Comparison of ENCODE assay signal across 7 cellular contexts in genomic region chr14:95318399-95318834, GRCh38. TPM values are rescaled to one million over a fixed set of nuclear protein-coding genes. Genes with fewer than 3 reads are reported as not detected.
DNase-seq lines count a peak whose midpoint lies in the region; ATAC-seq, FAIRE-seq and TF ChIP-seq lines count a peak whose summit lies in the region.

No MANE protein-coding gene starts in this region.

- no peak overlapping the region for H3K4ac ChIP-seq in H9 (ENCODE audit: low read depth, low read length)

- H3K27me3 Mint-ChIP-seq in H9 (ENCODE audit: low read depth) (peaks cover 61% of the 10 kb centered on the region), WTC11 (ENCODE audit: low read depth) (peaks cover 35% of the 10 kb centered on the region)
- no peaks in the 10 kb centered on the region for H3K27me3 Mint-ChIP-seq in stimulated activated naive B cell treated with anti-CD40 and anti-IgM and Interleukin-4, amounts not matched to agents 10 μg/mL and 1 μg/mL and 100 μg/mL, for 72 hours

- H3K4me3 Mint-ChIP-seq in H9 (peak overlapping the region; percentile 73 to 92), WTC11 (peak overlapping the region; percentile 79)
- peak overlapping the region; percentile 42 to 55 for H3K4me3 Mint-ChIP-seq in stimulated activated naive B cell treated with anti-CD40 and anti-IgM and Interleukin-4, amounts not matched to agents 10 μg/mL and 1 μg/mL and 100 μg/mL, for 72 hours

- H3K79me1 ChIP-seq in H9 (ENCODE audit: insufficient read depth, low read depth, low read length, poor library complexity, severe bottlenecking) = no peaks in the 10 kb centered on the region

- H3K79me2 ChIP-seq in H9 (ENCODE audit: insufficient read depth, low read length) = no peaks in the 10 kb centered on the region
- H3K79me2 ChIP-seq in keratinocyte (ENCODE audit: control insufficient read depth, insufficient read depth, low read length) = no peaks in the 10 kb centered on the region

- H2BK20ac ChIP-seq in H9 (ENCODE audit: low read depth, low read length, poor library complexity, severe bottlenecking) = no peak overlapping the region

- H3K9me1 ChIP-seq in keratinocyte (ENCODE audit: control insufficient read depth, extremely low read depth, insufficient read depth, low read length) = peaks cover 2% of the 10 kb centered on the region

- no CpG with 5 or more reads among the region's 7 CpGs for WGBS in H9 (ENCODE audit: extremely low coverage, insufficient read length, low lambda C conversion rate)

- H3K9ac ChIP-seq in H9 (ENCODE audit: extremely low read depth, insufficient read length, low read length) (no peak overlapping the region), keratinocyte (ENCODE audit: control insufficient read depth, extremely low read depth, insufficient read depth, low read length) (peak overlapping the region; percentile 77)

- POLR2A ChIA-PET in WTC11 (lab: Charles Lee) = no interaction called here

- H3K27me3 ChIP-seq in H9 (ENCODE audit: insufficient read depth, low read length) (peaks cover 5% of the 10 kb centered on the region; the same call in 1 of the 2 replicates), keratinocyte (ENCODE audit: control insufficient read depth, extremely low read depth, insufficient read depth, low read length) (no peaks in the 10 kb centered on the region)

- H3K14ac ChIP-seq in H9 (ENCODE audit: insufficient read depth, low read length) = no peak overlapping the region

- H3K27ac ChIP-seq in H9 (ENCODE audit: insufficient read length, low read depth, low read length) = no peak overlapping the region
- H3K27ac ChIP-seq in keratinocyte (ENCODE audit: control insufficient read depth, insufficient read depth, low read length) = no peak overlapping the region

- no peak overlapping the region for H2BK12ac ChIP-seq in H9 (ENCODE audit: insufficient read length, low read depth, low read length)

- H4K91ac ChIP-seq in H9 (ENCODE audit: insufficient read length, low read depth, low read length) = no peak overlapping the region

- no peaks in the 10 kb centered on the region for H3K9me3 ChIP-seq in H9 (ENCODE audit: control insufficient read depth, low read depth, low read length)
- H3K9me3 ChIP-seq in keratinocyte (ENCODE audit: control insufficient read depth, low read depth, low read length) = no peaks in the 10 kb centered on the region

- no peak overlapping the region for H2AFZ ChIP-seq in H9 (ENCODE audit: low read length)
- no peak overlapping the region for H2AFZ ChIP-seq in keratinocyte (ENCODE audit: control insufficient read depth, low read length)

- H3K18ac ChIP-seq in H9 (ENCODE audit: insufficient read length, low read depth, low read length) = no peak overlapping the region

- CTCF ChIA-PET in WTC11 (lab: Charles Lee) = interaction anchor here (1.0 to 1.6 kb wide), 2 partner anchors 42 to 63 kb away, joined by 3 read pairs; no protein-coding TSS in a partner anchor

- H2AK5ac ChIP-seq in H9 (ENCODE audit: insufficient read length, low read length) = no peak overlapping the region

- peaks cover 3% of the 10 kb centered on the region for H3K23me2 ChIP-seq in H9 (ENCODE audit: insufficient read length, low read depth, low read length, poor library complexity, severe bottlenecking)

- H2BK15ac ChIP-seq in H9 (ENCODE audit: low read depth, low read length) = no peak overlapping the region

- no peak overlapping the region for H3K56ac ChIP-seq in H9 (ENCODE audit: insufficient read length, low read depth, low read length)

- H4K20me1 ChIP-seq in H9 (ENCODE audit: control insufficient read depth, insufficient read depth, insufficient read length) (no peaks in the 10 kb centered on the region), keratinocyte (ENCODE audit: control insufficient read depth, extremely low read depth, insufficient read depth, low read length) (peaks cover 3% of the 10 kb centered on the region)

- no peaks in the 10 kb centered on the region for H3K9me3 Mint-ChIP-seq in H9
- no peaks in the 10 kb centered on the region for H3K9me3 Mint-ChIP-seq in WTC11
- H3K9me3 Mint-ChIP-seq in stimulated activated naive B cell treated with anti-CD40 and anti-IgM and Interleukin-4, amounts not matched to agents 10 μg/mL and 1 μg/mL and 100 μg/mL, for 72 hours = no peaks in the 10 kb centered on the region

- H3K36me3 ChIP-seq in keratinocyte (ENCODE audit: control insufficient read depth in 2 of 2, extremely low read depth in 1 of 2, insufficient read depth in 2 of 2, low read length in 2 of 2) = no peaks in the 10 kb centered on the region

- no peak overlapping the region for H4K8ac ChIP-seq in H9 (replicated peaks; ENCODE audit: insufficient read length, low read depth, low read length)

- peak overlapping the region in 1 of 3 experiments; percentile 65 for H3K4me3 ChIP-seq in keratinocyte (ENCODE audit: control insufficient read depth in 2 of 3, extremely low read depth in 1 of 3, insufficient read depth in 2 of 3, low read depth in 1 of 3, low read length in 3 of 3)

- H4K5ac ChIP-seq in H9 (ENCODE audit: insufficient read length, low read depth, low read length) = no peak overlapping the region

- DNase-seq in H9 (no peak), WTC11 (ENCODE audit: low spot score) (no peak), keratinocyte (ENCODE audit: low read depth, low spot score) (no peak), iPS-NIHi11 (ENCODE audit: low spot score) (no peak), NCI-H526 treated with DMSO at 0.1 percent for 48 hours (lab: John Stamatoyannopoulos, UW) (no peak)
- no peak for DNase-seq in stimulated activated naive B cell treated with anti-CD40 and anti-IgM and Interleukin-4, amounts not matched to agents 10 μg/mL and 1 μg/mL and 100 μg/mL, for 72 hours

- ATAC-seq in WTC11 (no peak), GM21619 (IDR thresholded peaks at IDR 0.05; ENCODE audit: unreplicated experiment) (no peak)
- ATAC-seq in stimulated activated naive B cell treated with anti-CD40 and anti-IgM and Interleukin-4, amounts not matched to agents 10 μg/mL and 1 μg/mL and 100 μg/mL, for 72 hours (replicated peaks) = no peak

- H3K4me1 ChIP-seq in H9 (ENCODE audit: insufficient read depth, low read length) (no peaks in the 10 kb centered on the region), keratinocyte (ENCODE audit: control insufficient read depth, extremely low read depth, insufficient read depth, low read length) (peaks cover 39% of the 10 kb centered on the region)

- no peak overlapping the region for H2BK120ac ChIP-seq in H9 (ENCODE audit: low read depth, low read length, poor library complexity, severe bottlenecking)

- H2BK5ac ChIP-seq in H9 (ENCODE audit: insufficient read length, low read length) = no peak overlapping the region

- peaks cover 19 to 23% of the 10 kb centered on the region in 2 experiments for H3K4me1 Mint-ChIP-seq in H9
- peaks cover 22% of the 10 kb centered on the region for H3K4me1 Mint-ChIP-seq in WTC11
- peaks cover 41 to 56% of the 10 kb centered on the region in 2 donors for H3K4me1 Mint-ChIP-seq in stimulated activated naive B cell treated with anti-CD40 and anti-IgM and Interleukin-4, amounts not matched to agents 10 μg/mL and 1 μg/mL and 100 μg/mL, for 72 hours

- FAIRE-seq in keratinocyte (lab: Jason Lieb, UNC) = no peak

- dilution Hi-C loops in keratinocyte (cut with MboI; ENCODE audit: extremely low pct_ligation_motif_present, low sequenced_read_pairs) = no loop called here

- no peak for TF ChIP-seq CTCF in H9 (conservative IDR thresholded peaks at IDR 0.05)
- TF ChIP-seq CTCF in WTC11 (IDR thresholded peaks at IDR 0.05) = no peak
- no peak for TF ChIP-seq CTCF in keratinocyte (optimal IDR thresholded peaks at IDR 0.05 in 1 of 3, IDR thresholded peaks at IDR 0.05 in 1 of 3, conservative IDR thresholded peaks at IDR 0.05 in 1 of 3; ENCODE audit: extremely low read depth in 1 of 3, insufficient read depth in 2 of 3, low read length in 3 of 3)

- H3T11ph ChIP-seq in H9 (ENCODE audit: low read length) = no peak overlapping the region

- H3K23ac ChIP-seq in H9 (ENCODE audit: insufficient read length, low read depth, low read length) = no peak overlapping the region

- H3K27ac Mint-ChIP-seq in H9 (no peak overlapping the region), WTC11 (no peak overlapping the region)
- no peak overlapping the region for H3K27ac Mint-ChIP-seq in stimulated activated naive B cell treated with anti-CD40 and anti-IgM and Interleukin-4, amounts not matched to agents 10 μg/mL and 1 μg/mL and 100 μg/mL, for 72 hours

- no peaks in the 10 kb centered on the region for H3K36me3 Mint-ChIP-seq in H9 (ENCODE audit: insufficient read depth in 1 of 3, low read depth in 3 of 3)
- no peaks in the 10 kb centered on the region for H3K36me3 Mint-ChIP-seq in WTC11
- no peaks in the 10 kb centered on the region for H3K36me3 Mint-ChIP-seq in stimulated activated naive B cell treated with anti-CD40 and anti-IgM and Interleukin-4, amounts not matched to agents 10 μg/mL and 1 μg/mL and 100 μg/mL, for 72 hours

- H3K4me2 ChIP-seq in H9 (ENCODE audit: insufficient read depth, insufficient read length, low read length) (peak overlapping the region; percentile 67), keratinocyte (ENCODE audit: control insufficient read depth, extremely low read depth, insufficient read depth, low read depth, low read length) (peak overlapping the region; percentile 75)

TF ChIP-seq in WTC11, 78 proteins besides CTCF, POLR2A, EP300 and RAD21 (continues in another document):
- no peak for TF ChIP-seq ATF1 (CRISPR knock-in tag; IDR thresholded peaks at IDR 0.05)
- no peak for TF ChIP-seq GTF2I (CRISPR knock-in tag; conservative IDR thresholded peaks at IDR 0.05)
- no peak for TF ChIP-seq RELA (CRISPR knock-in tag; IDR thresholded peaks at IDR 0.05; ENCODE audit: borderline replicate concordance)
- TF ChIP-seq CREM (CRISPR knock-in tag; IDR thresholded peaks at IDR 0.05) = no peak
- no peak for TF ChIP-seq MXD4 (CRISPR knock-in tag; IDR thresholded peaks at IDR 0.05; ENCODE audit: borderline replicate concordance)
- no peak for TF ChIP-seq JAZF1 (CRISPR knock-in tag; IDR thresholded peaks at IDR 0.05)

RNA-seq across cellular contexts. Expression of gene CLMN, which starts 1.3 kb away (rescaled TPM):
- total RNA-seq in H9 (2021) (7.6 and 8.4 TPM in 2 replicates), WTC11 (2021) (10.4 to 12.2 TPM (median 10.8 TPM) in 3 replicates)
- 2.9 to 7.0 TPM (median 6.1 TPM) in 3 replicates for polyA plus RNA-seq in keratinocyte
- polyA plus RNA-seq in keratinocyte (2011; ENCODE audit: low read depth) = 13.8 TPM
- polyA plus RNA-seq in keratinocyte (2011; cell fraction: cytosol; rRNA removed) = 6.1 and 9.6 TPM in 2 replicates
- polyA plus RNA-seq in keratinocyte (2011; cell fraction: nucleus; rRNA removed) = 8.1 and 9.1 TPM in 2 replicates
- 4.1 and 8.5 TPM in 2 replicates for polyA plus RNA-seq in keratinocyte (2012; ENCODE audit: low replicate concordance)
- polyA minus RNA-seq in keratinocyte = 3.2 to 16.5 TPM (median 5.1 TPM) in 3 replicates
- polyA minus RNA-seq in keratinocyte (2011; cell fraction: cytosol; rRNA and poly(A)+ RNA removed) = 5.6 TPM
- 5.5 and 13.3 TPM in 2 replicates for polyA minus RNA-seq in keratinocyte (2011; cell fraction: nucleus; rRNA and poly(A)+ RNA removed)
